Comparison of ENCODE assay signal across 19 cellular contexts in genomic region chr20:62157387-62158087, GRCh38. TPM values are rescaled to one million over a fixed set of nuclear protein-coding genes. Genes with fewer than 3 reads are reported as not detected.
A peak's percentile ranks its signal among the peaks of the same experiment; 100 is the strongest.
DNase-seq lines count a peak whose midpoint lies in the region; ATAC-seq, FAIRE-seq and TF ChIP-seq lines count a peak whose summit lies in the region.
"Had no signal": no experiment of that assay in that cellular context is flagged by ENCODE, and none has a peak within 500 bp of the region (broad histone marks: within the 10 kb centered on the region; RNA-seq: fewer than 3 reads in every experiment).

No MANE protein-coding gene starts in this region.

- peaks cover 74% of the 10 kb centered on the region for H3K79me2 ChIP-seq in HepG2 (ENCODE audit: insufficient read depth, low read length)

- POLR2A ChIA-PET in HEK293 (lab: Yijun Ruan, JAX) (no interaction called here), RWPE1 (lab: Yijun Ruan, JAX; ENCODE audit: low non-redundant PET) (no interaction called here), HepG2 (lab: Yijun Ruan, JAX) (interaction anchor here (2.6 kb wide), 1 partner anchor 91 kb away, joined by 7 read pairs; no protein-coding TSS in a partner anchor)

- H3K27ac Mint-ChIP-seq in mesothelial cell of epicardium = no peak overlapping the region
- H3K27ac Mint-ChIP-seq: IgD-negative memory B cell had no signal

- no peak for TF ChIP-seq RAD21 in HepG2 (CRISPR knock-in tag; IDR thresholded peaks at IDR 0.05)

- no peak overlapping the region for H3K4me3 ChIP-seq in BLaER1 treated with 17β-estradiol and CSF1 and Interleukin-3, amounts not matched to agents 10 nM and 100 nM
- H3K4me3 ChIP-seq in HEK293 (ENCODE audit: low read depth, low read length) (no peak overlapping the region), HepG2 (replicated peaks in 1 of 3; ENCODE audit: insufficient read depth in 1 of 3, low read depth in 2 of 3, low read length in 3 of 3) (no peak overlapping the region)
- H3K4me3 ChIP-seq: GM23248, HAP-1 had no signal

- ATAC-seq in HepG2 = no peak

- no peak overlapping the region for H2AFZ ChIP-seq in HepG2 (ENCODE audit: low read length)
- H2AFZ ChIP-seq: GM23248 had no signal

- TF ChIP-seq EP300 in HepG2 (IDR thresholded peaks at IDR 0.05; ENCODE audit: low read depth in 2 of 2, low read length in 2 of 2) (no peak), HepG2 (CRISPR knock-in tag; IDR thresholded peaks at IDR 0.05; ENCODE audit: borderline replicate concordance) (no peak)

- no peaks in the 10 kb centered on the region for H3K27me3 Mint-ChIP-seq in mesothelial cell of epicardium (ENCODE audit: low read depth)
- H3K27me3 Mint-ChIP-seq: CD4-positive, alpha-beta memory T cell; IgD-negative memory B cell had no signal

- BruUV-seq in HepG2 (replicated peaks; lab: Mats Ljungman, UMichigan) = no TSS peak

- 92% methylated on average over 25 of the region's 25 CpGs for WGBS in HepG2 (ENCODE audit: low lambda C conversion rate)

- no peaks in the 10 kb centered on the region for H3K27me3 ChIP-seq in BLaER1 treated with 17β-estradiol and CSF1 and Interleukin-3, amounts not matched to agents 10 nM and 100 nM
- H3K27me3 ChIP-seq in HepG2 (ENCODE audit: control insufficient read depth in 1 of 2, insufficient read depth in 2 of 2, low read length in 2 of 2) = no peaks in the 10 kb centered on the region

- H3K9ac ChIP-seq in BLaER1 treated with 17β-estradiol and CSF1 and Interleukin-3, amounts not matched to agents 10 nM and 100 nM = peak overlapping the region in 6 of 11 experiments; percentile 5 to 49 (median 28); a peak in 9 of 22 replicates
- no peak overlapping the region for H3K9ac ChIP-seq in HepG2 (ENCODE audit: insufficient read depth, low read depth, low read length)
- H3K9ac ChIP-seq: GM23248 had no signal

- H3K9me3 ChIP-seq in BLaER1 treated with 17β-estradiol and CSF1 and Interleukin-3, amounts not matched to agents 10 nM and 100 nM (replicated peaks in 1 of 11) = peaks cover 9 to 14% (median 10%) of the 10 kb centered on the region in 11 experiments; a peak in 19 of 22 replicates
- H3K9me3 ChIP-seq in HEK293 (ENCODE audit: control insufficient read depth, insufficient read depth, low read depth, low read length) (no peaks in the 10 kb centered on the region), HepG2 (ENCODE audit: low read length) (no peaks in the 10 kb centered on the region)

- no peak for FAIRE-seq in HepG2 (lab: Jason Lieb, UNC)
- FAIRE-seq: D721Med, G401.6, GM12891 had no signal

- no peak overlapping the region for H3K4me3 Mint-ChIP-seq in mesothelial cell of epicardium
- H3K4me3 Mint-ChIP-seq: CD4-positive, alpha-beta memory T cell; IgD-negative memory B cell had no signal

- H3K9me3 Mint-ChIP-seq in mesothelial cell of epicardium = peaks cover 11% of the 10 kb centered on the region

- no peak for TF ChIP-seq CTCF in HEK293 (tag by site-specific recombination; IDR thresholded peaks at IDR 0.05)
- TF ChIP-seq CTCF in RWPE1 (conservative IDR thresholded peaks at IDR 0.05; ENCODE audit: low read depth) = no peak
- TF ChIP-seq CTCF in HepG2 (CRISPR knock-in tag; IDR thresholded peaks at IDR 0.05) = no peak
- TF ChIP-seq CTCF in mesothelial cell of epicardium (IDR thresholded peaks at IDR 0.05; ENCODE audit: unreplicated experiment) = no peak

- in situ Hi-C loops in HepG2 (cut with HindIII; ENCODE audit: extremely low pct_ligation_motif_present, low pct_unique_long_range_greater_than_20kb) = no loop called here

- H3K36me3 ChIP-seq in BLaER1 treated with 17β-estradiol and CSF1 and Interleukin-3, amounts not matched to agents 10 nM and 100 nM = peaks cover 49 to 76% (median 62%) of the 10 kb centered on the region in 11 experiments
- H3K36me3 ChIP-seq in HEK293 (ENCODE audit: control insufficient read depth in 2 of 2, insufficient read depth in 1 of 2, low read length in 2 of 2) = peaks cover 0 to 33% of the 10 kb centered on the region in 2 experiments; a peak in 2 of 3 replicates
- H3K36me3 ChIP-seq in HepG2 (replicated peaks in 1 of 2; ENCODE audit: control insufficient read depth in 1 of 2, insufficient read depth in 2 of 2, low read length in 2 of 2) = peaks cover 34 to 73% of the 10 kb centered on the region in 2 experiments

- H4K20me1 ChIP-seq in BLaER1 treated with 17β-estradiol and CSF1 and Interleukin-3, amounts not matched to agents 10 nM and 100 nM = peaks cover 64 to 97% (median 83%) of the 10 kb centered on the region in 11 experiments
- peaks cover 17% of the 10 kb centered on the region for H4K20me1 ChIP-seq in HepG2 (ENCODE audit: insufficient read depth, low read length)

- H3K27ac ChIP-seq in BLaER1 treated with 17β-estradiol and CSF1 and Interleukin-3, amounts not matched to agents 10 nM and 100 nM = no peak overlapping the region
- H3K27ac ChIP-seq in HEK293 (ENCODE audit: extremely low read depth, low read depth, low read length) (no peak overlapping the region), RWPE1 (peak overlapping the region; percentile 89), HepG2 (ENCODE audit: extremely low read length, insufficient read depth, low read length) (no peak overlapping the region)
- H3K27ac ChIP-seq: C4-2B, GM23248 had no signal

- no peak for DNase-seq in RWPE1 (ENCODE audit: low spot score)
- no peak for DNase-seq in HepG2 (ENCODE audit: low spot score)
- no peak for DNase-seq in stimulated activated CD4-positive, alpha-beta T cell treated with anti-CD3 and anti-CD28 coated beads, Interleukin-4, amount 100 ng/mL, for 24 hours
- no peak for DNase-seq in mesothelial cell of epicardium (ENCODE audit: low spot score in 2 of 2, unreplicated experiment in 2 of 2)
- DNase-seq in stimulated activated CD8-positive, alpha-beta memory T cell treated with anti-CD3 and anti-CD28 coated beads, Interleukin-4, amount 100 ng/mL, for 48 hours = no peak
- DNase-seq in germinal center (ENCODE audit: low spot score) = no peak
- DNase-seq: DMS153, DMS79 treated with DMSO at 0.1 percent for 48 hours, KG1 had no signal

- peaks cover 24% of the 10 kb centered on the region for H3K36me3 Mint-ChIP-seq in mesothelial cell of epicardium

- CTCF ChIA-PET in HEK293 (lab: Yijun Ruan, JAX) = interaction anchor here (0.7 to 1.2 kb wide), 2 partner anchors 12 to 164 kb away, joined by 3 to 9 read pairs; no protein-coding TSS in a partner anchor
- CTCF ChIA-PET in RWPE1 (lab: Yijun Ruan, JAX) = interaction anchor here (1.5 kb wide), 1 partner anchor 16 kb away, joined by 4 read pairs; no protein-coding TSS in a partner anchor
- CTCF ChIA-PET in HepG2 (lab: Yijun Ruan, JAX; ENCODE audit: low intra/inter-chr PET ratio, low total read pairs) = interaction anchor here (0.7 to 4.9 kb wide), 5 partner anchors 13 to 176 kb away, joined by 3 to 46 read pairs (median 3); no protein-coding TSS in a partner anchor

- no peak for TF ChIP-seq POLR2A in HepG2 (IDR thresholded peaks at IDR 0.05; ENCODE audit: insufficient read depth in 1 of 2, low read depth in 2 of 2, low read length in 2 of 2)

- intact Hi-C loops in HepG2 (cut with micrococcal nuclease; ENCODE audit: unreplicated experiment) = loop anchor here (1.0 to 5.0 kb wide), 2 partner anchors 35 to 146 kb away; partner anchors contain the start of gene LSM14B

- peak overlapping the region; percentile 62 to 91 (median 74); a peak in 20 of 22 replicates for H3K4me2 ChIP-seq in BLaER1 treated with 17β-estradiol and CSF1 and Interleukin-3, amounts not matched to agents 10 nM and 100 nM
- H3K4me2 ChIP-seq in HepG2 (ENCODE audit: low read depth, low read length) = no peak overlapping the region

- peaks cover 9% of the 10 kb centered on the region for H3K4me1 Mint-ChIP-seq in mesothelial cell of epicardium

- H3K4me1 ChIP-seq in BLaER1 treated with 17β-estradiol and CSF1 and Interleukin-3, amounts not matched to agents 10 nM and 100 nM = peaks cover 22 to 62% (median 56%) of the 10 kb centered on the region in 10 experiments
- H3K4me1 ChIP-seq in HEK293 (ENCODE audit: control insufficient read depth, insufficient read depth, low read length) (no peaks in the 10 kb centered on the region), HepG2 (ENCODE audit: insufficient read depth, low read length) (peaks cover 37% of the 10 kb centered on the region)
- H3K4me1 ChIP-seq: HAP-1 had no signal

RNA-seq across cellular contexts. Expression of gene SS18L1, which starts 14.0 kb away (rescaled TPM):
- 15.3 and 17.8 TPM in 2 replicates for total RNA-seq in HepG2 (2016; rRNA removed; fragmentation: Illumina TruSeq; extraction: Trizol)
- total RNA-seq in HepG2 (2016; cell fraction: cytosol; rRNA removed; fragmentation: Illumina TruSeq; extraction: Trizol; ENCODE audit: low read depth) = 8.6 and 10.0 TPM in 2 replicates
- total RNA-seq in HepG2 (2016; cell fraction: insoluble cytoplasmic fraction; rRNA removed; fragmentation: Illumina TruSeq; extraction: Trizol) = 14.3 and 17.3 TPM in 2 replicates
- 13.2 and 13.6 TPM in 2 replicates for total RNA-seq in HepG2 (2016; cell fraction: membrane; rRNA removed; fragmentation: Illumina TruSeq; extraction: Trizol)
- total RNA-seq in HepG2 (2016; cell fraction: nucleus; rRNA removed; fragmentation: Illumina TruSeq; extraction: Trizol) = 21.3 and 26.0 TPM in 2 replicates
- polyA plus RNA-seq in HepG2 (2011; rRNA removed) = 27.6 and 32.0 TPM in 2 replicates
- 13.9 and 24.3 TPM in 2 replicates for polyA plus RNA-seq in HepG2 (2011; cell fraction: cytosol; rRNA removed)
- 94.6 and 141 TPM in 2 replicates for polyA plus RNA-seq in HepG2 (2011; cell fraction: nucleus; rRNA removed)
- 16.9 and 17.6 TPM in 2 replicates for polyA plus RNA-seq in HepG2 (2012)
- polyA plus RNA-seq in HepG2 (2016; cell fraction: cytosol; fragmentation: Illumina TruSeq; extraction: Trizol; ENCODE audit: low read depth) = 2.6 and 2.8 TPM in 2 replicates
- 12.8 and 13.4 TPM in 2 replicates for polyA plus RNA-seq in HepG2 (2016; cell fraction: insoluble cytoplasmic fraction; fragmentation: Illumina TruSeq; extraction: Trizol; ENCODE audit: low read depth)
- 5.4 and 6.3 TPM in 2 replicates for polyA plus RNA-seq in HepG2 (2016; cell fraction: membrane; fragmentation: Illumina TruSeq; extraction: Trizol; ENCODE audit: low read depth)
- polyA plus RNA-seq in HepG2 (2016; cell fraction: nucleus; fragmentation: Illumina TruSeq; extraction: Trizol; ENCODE audit: insufficient read depth, low read depth) = 60.6 and 69.1 TPM in 2 replicates
- polyA minus RNA-seq in HepG2 (2011; rRNA and poly(A)+ RNA removed; ENCODE audit: low replicate concordance) = 32.8 and 53.5 TPM in 2 replicates
- 14.5 and 16.4 TPM in 2 replicates for polyA minus RNA-seq in HepG2 (2011; cell fraction: cytosol; rRNA and poly(A)+ RNA removed)
- 30.1 and 33.4 TPM in 2 replicates for polyA minus RNA-seq in HepG2 (2011; cell fraction: nucleus; rRNA and poly(A)+ RNA removed)
- 26.2 to 30.6 TPM (median 27.5 TPM) in 3 replicates for total RNA-seq in mesothelial cell of epicardium

RNA-seq across cellular contexts. Expression of gene PSMA7, which starts 14.3 kb away (rescaled TPM):
- 531 and 639 TPM in 2 replicates for total RNA-seq in HepG2 (2016; rRNA removed; fragmentation: Illumina TruSeq; extraction: Trizol)
- 280 and 300 TPM in 2 replicates for total RNA-seq in HepG2 (2016; cell fraction: cytosol; rRNA removed; fragmentation: Illumina TruSeq; extraction: Trizol; ENCODE audit: low read depth)
- total RNA-seq in HepG2 (2016; cell fraction: insoluble cytoplasmic fraction; rRNA removed; fragmentation: Illumina TruSeq; extraction: Trizol) = 555 and 661 TPM in 2 replicates
- total RNA-seq in HepG2 (2016; cell fraction: membrane; rRNA removed; fragmentation: Illumina TruSeq; extraction: Trizol) = 259 and 300 TPM in 2 replicates
- 259 and 270 TPM in 2 replicates for total RNA-seq in HepG2 (2016; cell fraction: nucleus; rRNA removed; fragmentation: Illumina TruSeq; extraction: Trizol)
- polyA plus RNA-seq in HepG2 (2011; rRNA removed) = 571 and 631 TPM in 2 replicates
- 539 and 602 TPM in 2 replicates for polyA plus RNA-seq in HepG2 (2011; cell fraction: cytosol; rRNA removed)
- polyA plus RNA-seq in HepG2 (2011; cell fraction: nucleus; rRNA removed) = 375 and 401 TPM in 2 replicates
- polyA plus RNA-seq in HepG2 (2012) = 283 and 330 TPM in 2 replicates
- polyA plus RNA-seq in HepG2 (2016; cell fraction: cytosol; fragmentation: Illumina TruSeq; extraction: Trizol; ENCODE audit: low read depth) = 290 and 328 TPM in 2 replicates
- polyA plus RNA-seq in HepG2 (2016; cell fraction: insoluble cytoplasmic fraction; fragmentation: Illumina TruSeq; extraction: Trizol; ENCODE audit: low read depth) = 656 and 720 TPM in 2 replicates
- polyA plus RNA-seq in HepG2 (2016; cell fraction: membrane; fragmentation: Illumina TruSeq; extraction: Trizol; ENCODE audit: low read depth) = 233 and 270 TPM in 2 replicates
- 418 and 431 TPM in 2 replicates for polyA plus RNA-seq in HepG2 (2016; cell fraction: nucleus; fragmentation: Illumina TruSeq; extraction: Trizol; ENCODE audit: insufficient read depth, low read depth)
- 380 and 541 TPM in 2 replicates for polyA minus RNA-seq in HepG2 (2011; rRNA and poly(A)+ RNA removed; ENCODE audit: low replicate concordance)
- 93.0 and 111 TPM in 2 replicates for polyA minus RNA-seq in HepG2 (2011; cell fraction: cytosol; rRNA and poly(A)+ RNA removed)
- 111 and 120 TPM in 2 replicates for polyA minus RNA-seq in HepG2 (2011; cell fraction: nucleus; rRNA and poly(A)+ RNA removed)
- total RNA-seq in mesothelial cell of epicardium = 195 to 210 TPM (median 201 TPM) in 3 replicates

RNA-seq across cellular contexts. Expression of gene MTG2, which starts 25.3 kb away (rescaled TPM):
- 31.3 and 37.8 TPM in 2 replicates for total RNA-seq in HepG2 (2016; rRNA removed; fragmentation: Illumina TruSeq; extraction: Trizol)
- total RNA-seq in HepG2 (2016; cell fraction: cytosol; rRNA removed; fragmentation: Illumina TruSeq; extraction: Trizol; ENCODE audit: low read depth) = 14.9 and 15.3 TPM in 2 replicates
- 30.0 and 35.2 TPM in 2 replicates for total RNA-seq in HepG2 (2016; cell fraction: insoluble cytoplasmic fraction; rRNA removed; fragmentation: Illumina TruSeq; extraction: Trizol)
- total RNA-seq in HepG2 (2016; cell fraction: membrane; rRNA removed; fragmentation: Illumina TruSeq; extraction: Trizol) = 20.4 and 23.8 TPM in 2 replicates
- 23.8 and 28.4 TPM in 2 replicates for total RNA-seq in HepG2 (2016; cell fraction: nucleus; rRNA removed; fragmentation: Illumina TruSeq; extraction: Trizol)
- polyA plus RNA-seq in HepG2 (2011; rRNA removed) = 20.4 and 22.5 TPM in 2 replicates
- 19.5 and 23.4 TPM in 2 replicates for polyA plus RNA-seq in HepG2 (2011; cell fraction: cytosol; rRNA removed)
- 31.1 and 31.2 TPM in 2 replicates for polyA plus RNA-seq in HepG2 (2011; cell fraction: nucleus; rRNA removed)
- polyA plus RNA-seq in HepG2 (2012) = 21.4 and 26.9 TPM in 2 replicates
- 13.5 and 13.6 TPM in 2 replicates for polyA plus RNA-seq in HepG2 (2016; cell fraction: cytosol; fragmentation: Illumina TruSeq; extraction: Trizol; ENCODE audit: low read depth)
- 33.7 and 36.3 TPM in 2 replicates for polyA plus RNA-seq in HepG2 (2016; cell fraction: insoluble cytoplasmic fraction; fragmentation: Illumina TruSeq; extraction: Trizol; ENCODE audit: low read depth)
- 18.0 and 19.8 TPM in 2 replicates for polyA plus RNA-seq in HepG2 (2016; cell fraction: membrane; fragmentation: Illumina TruSeq; extraction: Trizol; ENCODE audit: low read depth)
- polyA plus RNA-seq in HepG2 (2016; cell fraction: nucleus; fragmentation: Illumina TruSeq; extraction: Trizol; ENCODE audit: insufficient read depth, low read depth) = 87.6 and 92.7 TPM in 2 replicates
- polyA minus RNA-seq in HepG2 (2011; rRNA and poly(A)+ RNA removed; ENCODE audit: low replicate concordance) = 27.2 and 36.2 TPM in 2 replicates
- polyA minus RNA-seq in HepG2 (2011; cell fraction: cytosol; rRNA and poly(A)+ RNA removed) = 13.0 and 15.4 TPM in 2 replicates
- 16.7 and 20.9 TPM in 2 replicates for polyA minus RNA-seq in HepG2 (2011; cell fraction: nucleus; rRNA and poly(A)+ RNA removed)
- 29.4 to 31.6 TPM (median 29.5 TPM) in 3 replicates for total RNA-seq in mesothelial cell of epicardium

RNA-seq across cellular contexts. Expression of gene LSM14B, which starts 35.3 kb away (rescaled TPM):
- 77.7 and 79.2 TPM in 2 replicates for total RNA-seq in HepG2 (2016; rRNA removed; fragmentation: Illumina TruSeq; extraction: Trizol)
- 24.5 and 25.5 TPM in 2 replicates for total RNA-seq in HepG2 (2016; cell fraction: cytosol; rRNA removed; fragmentation: Illumina TruSeq; extraction: Trizol; ENCODE audit: low read depth)
- 67.6 and 79.5 TPM in 2 replicates for total RNA-seq in HepG2 (2016; cell fraction: insoluble cytoplasmic fraction; rRNA removed; fragmentation: Illumina TruSeq; extraction: Trizol)
- total RNA-seq in HepG2 (2016; cell fraction: membrane; rRNA removed; fragmentation: Illumina TruSeq; extraction: Trizol) = 64.7 and 64.9 TPM in 2 replicates
- total RNA-seq in HepG2 (2016; cell fraction: nucleus; rRNA removed; fragmentation: Illumina TruSeq; extraction: Trizol) = 45.7 and 51.1 TPM in 2 replicates
- 43.3 and 50.4 TPM in 2 replicates for polyA plus RNA-seq in HepG2 (2011; rRNA removed)
- 24.6 and 38.4 TPM in 2 replicates for polyA plus RNA-seq in HepG2 (2011; cell fraction: cytosol; rRNA removed)
- polyA plus RNA-seq in HepG2 (2011; cell fraction: nucleus; rRNA removed) = 68.1 and 80.1 TPM in 2 replicates
- polyA plus RNA-seq in HepG2 (2012) = 35.5 and 43.9 TPM in 2 replicates
- 15.6 and 19.3 TPM in 2 replicates for polyA plus RNA-seq in HepG2 (2016; cell fraction: cytosol; fragmentation: Illumina TruSeq; extraction: Trizol; ENCODE audit: low read depth)
- 70.8 and 83.3 TPM in 2 replicates for polyA plus RNA-seq in HepG2 (2016; cell fraction: insoluble cytoplasmic fraction; fragmentation: Illumina TruSeq; extraction: Trizol; ENCODE audit: low read depth)
- 38.0 and 40.1 TPM in 2 replicates for polyA plus RNA-seq in HepG2 (2016; cell fraction: membrane; fragmentation: Illumina TruSeq; extraction: Trizol; ENCODE audit: low read depth)
- 84.6 and 88.2 TPM in 2 replicates for polyA plus RNA-seq in HepG2 (2016; cell fraction: nucleus; fragmentation: Illumina TruSeq; extraction: Trizol; ENCODE audit: insufficient read depth, low read depth)
- 41.0 and 77.9 TPM in 2 replicates for polyA minus RNA-seq in HepG2 (2011; rRNA and poly(A)+ RNA removed; ENCODE audit: low replicate concordance)
- polyA minus RNA-seq in HepG2 (2011; cell fraction: cytosol; rRNA and poly(A)+ RNA removed) = 22.8 and 27.3 TPM in 2 replicates
- 35.0 and 37.7 TPM in 2 replicates for polyA minus RNA-seq in HepG2 (2011; cell fraction: nucleus; rRNA and poly(A)+ RNA removed)
- 60.3 to 64.3 TPM (median 63.9 TPM) in 3 replicates for total RNA-seq in mesothelial cell of epicardium
